ENCODE assay signal across 27 cellular contexts in genomic region chr2:122949523-122949922, GRCh38.
"Had no signal": no experiment of that assay in that cellular context is flagged by ENCODE, and none has a peak within 500 bp of the region (broad histone marks: within the 10 kb centered on the region; RNA-seq: fewer than 3 reads in every experiment).

No MANE protein-coding gene starts in this region.

- FAIRE-seq: urothelium cell line had no signal

- H3K4me3 ChIP-seq: stomach, suprapubic skin, testis, thoracic aorta, thyroid gland, tibial artery, tibial nerve, transverse colon, upper lobe of left lung, upper lobe of right lung, uterus, vagina had no signal

- ATAC-seq: stimulated activated effector memory CD8-positive, alpha-beta T cell treated with anti-CD3 and anti-CD28 coated beads, Interleukin-12 subunit alpha, Interleukin-12 subunit beta, amount 100 ng/mL, for 72 hours; stimulated activated memory B cell treated with anti-CD40 and anti-IgM and Interleukin-4, amounts not matched to agents 10 μg/mL and 1 μg/mL and 100 μg/mL, for 72 hours; stimulated activated naive B cell treated with anti-CD40 and anti-IgM and Interleukin-4, amounts not matched to agents 10 μg/mL and 1 μg/mL and 100 μg/mL, for 72 hours; stimulated activated naive CD8-positive, alpha-beta T cell treated with anti-CD3 and anti-CD28 coated beads, Interleukin-15, amount 100 ng/mL, for 72 hours; stimulated activated naive CD8-positive, alpha-beta T cell treated with anti-CD3 and anti-CD28 coated beads, Interleukin-15, Interleukin-2, amounts not matched to agents 100 U/mL and 50 U/mL, for 24 hours; upper lobe of right lung had no signal

- H3K9me3 ChIP-seq: stomach, suprapubic skin, testis, thoracic aorta, thyroid gland, tibial artery, tibial nerve, transverse colon, upper lobe of left lung, upper lobe of right lung, uterus, vagina had no signal

- DNase-seq: stimulated activated CD4-positive, alpha-beta T cell treated with anti-CD3 and anti-CD28 coated beads, Interleukin-2, amount 100 ng/mL, for 48 hours; stimulated activated CD4-positive, alpha-beta T cell treated with anti-CD3 and anti-CD28 coated beads, Interleukin-4, amount 100 ng/mL, for 1 hour; stimulated activated CD4-positive, alpha-beta T cell treated with anti-CD3 and anti-CD28 coated beads, Interleukin-4, amount 100 ng/mL, for 24 hours; stimulated activated CD4-positive, alpha-beta T cell treated with anti-CD3 and anti-CD28 coated beads, Interleukin-4, amount 100 ng/mL, for 4 hours; stimulated activated CD8-positive, alpha-beta memory T cell treated with anti-CD3 and anti-CD28 coated beads, Interleukin-4, amount 100 ng/mL, for 48 hours; stimulated activated naive B cell treated with anti-CD40 and anti-IgM and Interleukin-4, amounts not matched to agents 10 μg/mL and 1 μg/mL and 100 μg/mL, for 72 hours; stimulated activated naive CD4-positive, alpha-beta T cell; stimulated activated naive CD4-positive, alpha-beta T cell treated with Interleukin-2 at 50 U/mL for 16 hours; stimulated activated naive CD8-positive, alpha-beta T cell treated with anti-CD3 and anti-CD28 coated beads, Interleukin-15, amount 100 ng/mL, for 72 hours; stimulated activated naive CD8-positive, alpha-beta T cell treated with anti-CD3 and anti-CD28 coated beads, Interleukin-15, Interleukin-2, amounts not matched to agents 100 U/mL and 50 U/mL, for 24 hours; stomach; substantia nigra; testis; thyroid gland; tibial artery; transverse colon; trophoblast cell; upper lobe of left lung; upper lobe of right lung; uterus had no signal

- H3K36me3 ChIP-seq: stomach, suprapubic skin, thoracic aorta, thyroid gland, tibial artery, tibial nerve, transverse colon, upper lobe of left lung, upper lobe of right lung, uterus, vagina had no signal

- H3K4me1 ChIP-seq: stomach, suprapubic skin, testis, thyroid gland, tibial artery, tibial nerve, transverse colon, upper lobe of left lung, upper lobe of right lung, uterus, vagina had no signal

- H3K27me3 ChIP-seq: stomach, suprapubic skin, testis, thyroid gland, tibial artery, tibial nerve, transverse colon, upper lobe of left lung, upper lobe of right lung, uterus, vagina had no signal

- H3K27ac ChIP-seq: stomach, suprapubic skin, testis, thoracic aorta, thyroid gland, tibial artery, tibial nerve, transverse colon, upper lobe of left lung, upper lobe of right lung, uterus, vagina had no signal
